ENCODE assay signal across 1 cellular context in the genomic region with DNA sequence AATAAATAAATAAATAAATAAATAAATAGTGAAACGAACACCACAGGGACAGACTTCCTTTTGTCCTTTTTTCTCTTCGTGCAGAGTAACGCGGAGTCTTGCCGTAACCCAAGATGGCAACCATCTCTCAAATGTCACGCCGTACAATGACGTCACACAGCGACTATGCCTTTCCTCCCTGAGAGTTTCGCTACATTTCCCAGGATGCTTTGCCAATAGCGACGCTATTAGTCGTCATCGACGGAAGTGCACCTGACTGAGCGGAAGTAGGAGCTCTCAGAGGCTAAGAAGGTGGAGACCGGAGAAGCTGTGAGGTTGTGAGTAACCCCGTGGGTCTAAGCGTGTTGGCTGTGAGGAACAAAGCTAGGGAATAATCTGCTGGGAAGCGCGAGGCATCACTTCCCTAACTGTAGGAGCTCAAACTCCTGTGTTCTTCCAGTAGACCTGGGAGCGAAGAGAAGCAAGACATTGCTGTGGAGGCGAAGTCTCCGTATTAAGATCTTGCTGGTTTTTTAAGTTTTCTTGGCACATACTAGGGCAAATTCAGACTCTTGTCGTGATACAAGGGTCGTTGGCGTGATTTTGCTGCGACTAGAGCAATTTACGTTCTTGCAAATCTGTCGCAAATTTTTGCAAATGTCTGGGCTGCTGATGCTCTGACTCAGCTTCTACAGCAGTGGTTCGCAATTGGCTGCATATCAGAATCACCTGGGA.
TF ChIP-seq lines count a peak whose summit lies in the region.

A gene with protein sequence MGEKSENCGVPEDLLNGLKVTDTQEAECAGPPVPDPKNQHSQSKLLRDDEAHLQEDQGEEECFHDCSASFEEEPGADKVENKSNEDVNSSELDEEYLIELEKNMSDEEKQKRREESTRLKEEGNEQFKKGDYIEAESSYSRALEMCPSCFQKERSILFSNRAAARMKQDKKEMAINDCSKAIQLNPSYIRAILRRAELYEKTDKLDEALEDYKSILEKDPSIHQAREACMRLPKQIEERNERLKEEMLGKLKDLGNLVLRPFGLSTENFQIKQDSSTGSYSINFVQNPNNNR (plus strand): TSS at position 263 of the 714 bp plus-strand sequence. CDS start 1,390 bp downstream, outside the sequence.

TF ChIP-seq in GM12878, 131 proteins besides CTCF, POLR2A, EP300 and RAD21 (continued from another document):
- TF ChIP-seq, protein P1, sequence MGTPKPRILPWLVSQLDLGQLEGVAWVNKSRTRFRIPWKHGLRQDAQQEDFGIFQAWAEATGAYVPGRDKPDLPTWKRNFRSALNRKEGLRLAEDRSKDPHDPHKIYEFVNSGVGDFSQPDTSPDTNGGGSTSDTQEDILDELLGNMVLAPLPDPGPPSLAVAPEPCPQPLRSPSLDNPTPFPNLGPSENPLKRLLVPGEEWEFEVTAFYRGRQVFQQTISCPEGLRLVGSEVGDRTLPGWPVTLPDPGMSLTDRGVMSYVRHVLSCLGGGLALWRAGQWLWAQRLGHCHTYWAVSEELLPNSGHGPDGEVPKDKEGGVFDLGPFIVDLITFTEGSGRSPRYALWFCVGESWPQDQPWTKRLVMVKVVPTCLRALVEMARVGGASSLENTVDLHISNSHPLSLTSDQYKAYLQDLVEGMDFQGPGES (IDR thresholded peaks at IDR 0.05) = no peak
- no peak for TF ChIP-seq CBX5 (IDR thresholded peaks at IDR 0.05; ENCODE audit: low read depth)
- TF ChIP-seq, protein P2, sequence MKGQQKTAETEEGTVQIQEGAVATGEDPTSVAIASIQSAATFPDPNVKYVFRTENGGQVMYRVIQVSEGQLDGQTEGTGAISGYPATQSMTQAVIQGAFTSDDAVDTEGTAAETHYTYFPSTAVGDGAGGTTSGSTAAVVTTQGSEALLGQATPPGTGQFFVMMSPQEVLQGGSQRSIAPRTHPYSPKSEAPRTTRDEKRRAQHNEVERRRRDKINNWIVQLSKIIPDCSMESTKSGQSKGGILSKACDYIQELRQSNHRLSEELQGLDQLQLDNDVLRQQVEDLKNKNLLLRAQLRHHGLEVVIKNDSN (IDR thresholded peaks at IDR 0.05; ENCODE audit: borderline replicate concordance, extremely low read length, insufficient read depth, low read depth, low read length) = peak; percentile 32
- TF ChIP-seq SREBF2 (IDR thresholded peaks at IDR 0.05; ENCODE audit: low read length) = 0 out of 2 replicates have a peak, but pooled peaks have one; percentile 44
- TF ChIP-seq, protein P3, sequence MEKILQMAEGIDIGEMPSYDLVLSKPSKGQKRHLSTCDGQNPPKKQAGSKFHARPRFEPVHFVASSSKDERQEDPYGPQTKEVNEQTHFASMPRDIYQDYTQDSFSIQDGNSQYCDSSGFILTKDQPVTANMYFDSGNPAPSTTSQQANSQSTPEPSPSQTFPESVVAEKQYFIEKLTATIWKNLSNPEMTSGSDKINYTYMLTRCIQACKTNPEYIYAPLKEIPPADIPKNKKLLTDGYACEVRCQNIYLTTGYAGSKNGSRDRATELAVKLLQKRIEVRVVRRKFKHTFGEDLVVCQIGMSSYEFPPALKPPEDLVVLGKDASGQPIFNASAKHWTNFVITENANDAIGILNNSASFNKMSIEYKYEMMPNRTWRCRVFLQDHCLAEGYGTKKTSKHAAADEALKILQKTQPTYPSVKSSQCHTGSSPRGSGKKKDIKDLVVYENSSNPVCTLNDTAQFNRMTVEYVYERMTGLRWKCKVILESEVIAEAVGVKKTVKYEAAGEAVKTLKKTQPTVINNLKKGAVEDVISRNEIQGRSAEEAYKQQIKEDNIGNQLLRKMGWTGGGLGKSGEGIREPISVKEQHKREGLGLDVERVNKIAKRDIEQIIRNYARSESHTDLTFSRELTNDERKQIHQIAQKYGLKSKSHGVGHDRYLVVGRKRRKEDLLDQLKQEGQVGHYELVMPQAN (conservative IDR thresholded peaks at IDR 0.05) = 0 out of 2 replicates have a peak, but pooled peaks have one; percentile 51
- TF ChIP-seq GATAD2B (conservative IDR thresholded peaks at IDR 0.05; ENCODE audit: low read depth) = no peak
- TF ChIP-seq, protein P4, sequence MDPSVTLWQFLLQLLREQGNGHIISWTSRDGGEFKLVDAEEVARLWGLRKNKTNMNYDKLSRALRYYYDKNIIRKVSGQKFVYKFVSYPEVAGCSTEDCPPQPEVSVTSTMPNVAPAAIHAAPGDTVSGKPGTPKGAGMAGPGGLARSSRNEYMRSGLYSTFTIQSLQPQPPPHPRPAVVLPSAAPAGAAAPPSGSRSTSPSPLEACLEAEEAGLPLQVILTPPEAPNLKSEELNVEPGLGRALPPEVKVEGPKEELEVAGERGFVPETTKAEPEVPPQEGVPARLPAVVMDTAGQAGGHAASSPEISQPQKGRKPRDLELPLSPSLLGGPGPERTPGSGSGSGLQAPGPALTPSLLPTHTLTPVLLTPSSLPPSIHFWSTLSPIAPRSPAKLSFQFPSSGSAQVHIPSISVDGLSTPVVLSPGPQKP (IDR thresholded peaks at IDR 0.05; ENCODE audit: low read depth, low read length) = peak; percentile 96; the same call in 1 of the 2 replicates
- TF ChIP-seq LARP7 (IDR thresholded peaks at IDR 0.05) = no peak
- TF ChIP-seq NRF1 (conservative IDR thresholded peaks at IDR 0.05; ENCODE audit: low read depth, low read length) = no peak
- TF ChIP-seq, protein P5, sequence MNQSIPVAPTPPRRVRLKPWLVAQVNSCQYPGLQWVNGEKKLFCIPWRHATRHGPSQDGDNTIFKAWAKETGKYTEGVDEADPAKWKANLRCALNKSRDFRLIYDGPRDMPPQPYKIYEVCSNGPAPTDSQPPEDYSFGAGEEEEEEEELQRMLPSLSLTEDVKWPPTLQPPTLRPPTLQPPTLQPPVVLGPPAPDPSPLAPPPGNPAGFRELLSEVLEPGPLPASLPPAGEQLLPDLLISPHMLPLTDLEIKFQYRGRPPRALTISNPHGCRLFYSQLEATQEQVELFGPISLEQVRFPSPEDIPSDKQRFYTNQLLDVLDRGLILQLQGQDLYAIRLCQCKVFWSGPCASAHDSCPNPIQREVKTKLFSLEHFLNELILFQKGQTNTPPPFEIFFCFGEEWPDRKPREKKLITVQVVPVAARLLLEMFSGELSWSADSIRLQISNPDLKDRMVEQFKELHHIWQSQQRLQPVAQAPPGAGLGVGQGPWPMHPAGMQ (IDR thresholded peaks at IDR 0.05; ENCODE audit: borderline replicate concordance) = no peak
- TF ChIP-seq ZNF24 (IDR thresholded peaks at IDR 0.05) = no peak
- TF ChIP-seq HDGF (IDR thresholded peaks at IDR 0.05) = peak; percentile 58; the same call in 1 of the 2 replicates
- TF ChIP-seq EED (IDR thresholded peaks at IDR 0.05; ENCODE audit: low read depth) = no peak
- TF ChIP-seq TCF3 (IDR thresholded peaks at IDR 0.05; ENCODE audit: borderline replicate concordance, insufficient read depth, low read depth, low read length) = no peak
- TF ChIP-seq CREM (IDR thresholded peaks at IDR 0.05; ENCODE audit: low read depth) = peak; percentile 100
- TF ChIP-seq STAT1 (conservative IDR thresholded peaks at IDR 0.05) = no peak
- no peak for TF ChIP-seq PAX8 (IDR thresholded peaks at IDR 0.05)
- peak; percentile 93; the same call in 1 of the 2 replicates for TF ChIP-seq SMAD5 (IDR thresholded peaks at IDR 0.05; ENCODE audit: low read depth)
- TF ChIP-seq, protein P6, sequence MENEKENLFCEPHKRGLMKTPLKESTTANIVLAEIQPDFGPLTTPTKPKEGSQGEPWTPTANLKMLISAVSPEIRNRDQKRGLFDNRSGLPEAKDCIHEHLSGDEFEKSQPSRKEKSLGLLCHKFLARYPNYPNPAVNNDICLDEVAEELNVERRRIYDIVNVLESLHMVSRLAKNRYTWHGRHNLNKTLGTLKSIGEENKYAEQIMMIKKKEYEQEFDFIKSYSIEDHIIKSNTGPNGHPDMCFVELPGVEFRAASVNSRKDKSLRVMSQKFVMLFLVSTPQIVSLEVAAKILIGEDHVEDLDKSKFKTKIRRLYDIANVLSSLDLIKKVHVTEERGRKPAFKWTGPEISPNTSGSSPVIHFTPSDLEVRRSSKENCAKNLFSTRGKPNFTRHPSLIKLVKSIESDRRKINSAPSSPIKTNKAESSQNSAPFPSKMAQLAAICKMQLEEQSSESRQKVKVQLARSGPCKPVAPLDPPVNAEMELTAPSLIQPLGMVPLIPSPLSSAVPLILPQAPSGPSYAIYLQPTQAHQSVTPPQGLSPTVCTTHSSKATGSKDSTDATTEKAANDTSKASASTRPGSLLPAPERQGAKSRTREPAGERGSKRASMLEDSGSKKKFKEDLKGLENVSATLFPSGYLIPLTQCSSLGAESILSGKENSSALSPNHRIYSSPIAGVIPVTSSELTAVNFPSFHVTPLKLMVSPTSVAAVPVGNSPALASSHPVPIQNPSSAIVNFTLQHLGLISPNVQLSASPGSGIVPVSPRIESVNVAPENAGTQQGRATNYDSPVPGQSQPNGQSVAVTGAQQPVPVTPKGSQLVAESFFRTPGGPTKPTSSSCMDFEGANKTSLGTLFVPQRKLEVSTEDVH (IDR thresholded peaks at IDR 0.05; ENCODE audit: low read depth, partially characterized antibody) = peak; percentile 75
- peak; percentile 41; the same call in 1 of the 2 replicates for TF ChIP-seq TBL1XR1 (IDR thresholded peaks at IDR 0.05; ENCODE audit: low read depth, low read length)
- no peak; the same call in 1 of the 2 replicates for TF ChIP-seq JUNB (IDR thresholded peaks at IDR 0.05)
TF ChIP-seq in GM12878: peak in this region for 56.
